Comparison of ENCODE assay signal across 12 cellular contexts in genomic region chr12:92191061-92191460, GRCh38.
"Had no signal": no experiment of that assay in that cellular context is flagged by ENCODE, and none has a peak within 500 bp of the region (broad histone marks: within the 10 kb centered on the region; RNA-seq: fewer than 3 reads in every experiment).

No MANE protein-coding gene starts in this region.

- ATAC-seq: activated CD8-positive, alpha-beta memory T cell treated with anti-CD3 and anti-CD28 coated beads, Interleukin-2, amount 10 ng/mL, durations not matched to agents 7 days and 5 days; activated T-cell treated with anti-CD3 and anti-CD28 coated beads, Interleukin-2, amount 50 U/mL, for 4 hours; left ventricle myocardium superior had no signal

- H3K4me3 ChIP-seq: thyroid gland had no signal

- FAIRE-seq: endothelial cell of umbilical vein had no signal

- H3K4me1 ChIP-seq: thyroid gland had no signal

- H3K27ac ChIP-seq: thyroid gland had no signal

- H3K36me3 ChIP-seq: thyroid gland had no signal

- H3K9me3 ChIP-seq: thyroid gland had no signal

- H3K36me3 Mint-ChIP-seq: activated CD8-positive, alpha-beta memory T cell treated with anti-CD3 and anti-CD28 coated beads, Interleukin-2, amount 10 ng/mL, durations not matched to agents 7 days and 5 days; activated naive CD8-positive, alpha-beta T cell had no signal

- H3K27me3 Mint-ChIP-seq: activated CD8-positive, alpha-beta memory T cell treated with anti-CD3 and anti-CD28 coated beads, Interleukin-2, amount 10 ng/mL, durations not matched to agents 7 days and 5 days; activated naive CD8-positive, alpha-beta T cell had no signal

- H3K4me3 Mint-ChIP-seq: activated CD8-positive, alpha-beta memory T cell treated with anti-CD3 and anti-CD28 coated beads, Interleukin-2, amount 10 ng/mL, durations not matched to agents 7 days and 5 days; activated naive CD8-positive, alpha-beta T cell; activated T-cell treated with anti-CD3 and anti-CD28 coated beads, Interleukin-2, amount 50 U/mL, for 4 hours; neural crest cell; T-helper 2 cell treated with Interferon-gamma antibody and Interleukin-4, amounts not matched to agents 5 μg/mL and 100 μg/mL, for 36 hours had no signal

- H3K27me3 ChIP-seq: thyroid gland had no signal

- H3K27ac Mint-ChIP-seq: activated CD8-positive, alpha-beta memory T cell treated with anti-CD3 and anti-CD28 coated beads, Interleukin-2, amount 10 ng/mL, durations not matched to agents 7 days and 5 days; activated naive CD8-positive, alpha-beta T cell; T-helper 2 cell treated with Interferon-gamma antibody and Interleukin-4, amounts not matched to agents 5 μg/mL and 100 μg/mL, for 36 hours had no signal

- DNase-seq: activated CD4-positive, alpha-beta T cell treated with anti-CD3 and anti-CD28 coated beads, Interleukin-2, amount 50 U/mL, for 48 hours; activated CD4-positive, CD25-positive, alpha-beta regulatory T cell treated with anti-CD3 and anti-CD28 coated beads, Interleukin-2, amount 50 U/mL, for 72 hours; activated CD8-positive, alpha-beta memory T cell treated with anti-CD3 and anti-CD28 coated beads, Interleukin-2, amount 10 ng/mL, durations not matched to agents 7 days and 5 days; activated gamma-delta T cell; activated T-cell treated with anti-CD3 and anti-CD28 coated beads, Interleukin-2, amount 50 U/mL, for 4 hours; anterior cingulate cortex; left ventricle myocardium superior; thyroid gland had no signal
